In the genomic region with DNA sequence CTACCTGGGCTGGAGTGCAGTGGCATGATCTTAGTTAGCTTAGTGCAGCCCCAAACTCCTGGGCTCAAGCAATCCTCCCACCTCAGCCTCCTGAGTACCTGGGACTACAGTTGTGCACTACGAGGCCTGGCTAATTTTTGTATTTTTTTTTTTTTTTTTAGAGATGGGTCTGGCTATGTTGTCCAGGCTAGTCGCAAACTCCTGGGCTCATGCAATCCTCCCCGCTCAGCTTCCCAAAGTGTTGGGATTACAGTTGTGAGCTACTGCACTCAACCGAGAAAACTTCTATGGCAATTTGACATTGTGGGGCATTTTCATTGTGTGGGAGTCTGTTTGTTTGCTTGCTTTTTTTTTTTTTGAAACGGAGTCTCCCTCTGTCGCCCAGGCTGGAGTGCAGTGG, we compare ENCODE assay signal across 27 cellular contexts.
"Had no signal": no experiment of that assay in that cellular context is flagged by ENCODE, and none has a peak within 500 bp of the region (broad histone marks: within the 10 kb centered on the region; RNA-seq: fewer than 3 reads in every experiment).

No MANE protein-coding gene starts in this region.

- H3K27me3 ChIP-seq: stomach, suprapubic skin, testis, thyroid gland, tibial artery, tibial nerve, transverse colon, upper lobe of left lung, upper lobe of right lung, uterus, vagina had no signal

- H3K36me3 ChIP-seq: thoracic aorta, thyroid gland, uterus had no signal

- H3K27ac ChIP-seq: stomach, suprapubic skin, testis, thoracic aorta, tibial artery, transverse colon, upper lobe of left lung, upper lobe of right lung, vagina had no signal

- ATAC-seq: stimulated activated effector memory CD8-positive, alpha-beta T cell treated with anti-CD3 and anti-CD28 coated beads, Interleukin-12 subunit alpha, Interleukin-12 subunit beta, amount 100 ng/mL, for 72 hours; stimulated activated memory B cell treated with anti-CD40 and anti-IgM and Interleukin-4, amounts not matched to agents 10 μg/mL and 1 μg/mL and 100 μg/mL, for 72 hours; stimulated activated naive B cell treated with anti-CD40 and anti-IgM and Interleukin-4, amounts not matched to agents 10 μg/mL and 1 μg/mL and 100 μg/mL, for 72 hours; stimulated activated naive CD8-positive, alpha-beta T cell treated with anti-CD3 and anti-CD28 coated beads, Interleukin-15, amount 100 ng/mL, for 72 hours; stimulated activated naive CD8-positive, alpha-beta T cell treated with anti-CD3 and anti-CD28 coated beads, Interleukin-15, Interleukin-2, amounts not matched to agents 100 U/mL and 50 U/mL, for 24 hours; upper lobe of right lung had no signal

- H3K4me3 ChIP-seq: stomach, suprapubic skin, testis, thoracic aorta, thyroid gland, tibial artery, tibial nerve, transverse colon, upper lobe of left lung, upper lobe of right lung, uterus, vagina had no signal

- DNase-seq: stimulated activated CD4-positive, alpha-beta T cell treated with anti-CD3 and anti-CD28 coated beads, Interleukin-2, amount 100 ng/mL, for 48 hours; stimulated activated CD4-positive, alpha-beta T cell treated with anti-CD3 and anti-CD28 coated beads, Interleukin-4, amount 100 ng/mL, for 1 hour; stimulated activated CD4-positive, alpha-beta T cell treated with anti-CD3 and anti-CD28 coated beads, Interleukin-4, amount 100 ng/mL, for 24 hours; stimulated activated CD4-positive, alpha-beta T cell treated with anti-CD3 and anti-CD28 coated beads, Interleukin-4, amount 100 ng/mL, for 4 hours; stimulated activated CD8-positive, alpha-beta memory T cell treated with anti-CD3 and anti-CD28 coated beads, Interleukin-4, amount 100 ng/mL, for 48 hours; stimulated activated naive B cell treated with anti-CD40 and anti-IgM and Interleukin-4, amounts not matched to agents 10 μg/mL and 1 μg/mL and 100 μg/mL, for 72 hours; stimulated activated naive CD4-positive, alpha-beta T cell; stimulated activated naive CD4-positive, alpha-beta T cell treated with Interleukin-2 at 50 U/mL for 16 hours; stimulated activated naive CD8-positive, alpha-beta T cell treated with anti-CD3 and anti-CD28 coated beads, Interleukin-15, amount 100 ng/mL, for 72 hours; stimulated activated naive CD8-positive, alpha-beta T cell treated with anti-CD3 and anti-CD28 coated beads, Interleukin-15, Interleukin-2, amounts not matched to agents 100 U/mL and 50 U/mL, for 24 hours; stomach; substantia nigra; testis; tibial artery; transverse colon; trophoblast cell; upper lobe of right lung; uterus had no signal

- H3K9me3 ChIP-seq: stomach, suprapubic skin, testis, thoracic aorta, thyroid gland, tibial artery, tibial nerve, transverse colon, upper lobe of right lung, uterus, vagina had no signal

- H3K4me1 ChIP-seq: suprapubic skin, transverse colon, upper lobe of left lung, upper lobe of right lung, uterus had no signal

- FAIRE-seq: urothelium cell line had no signal
